ENCODE assay signal across 11 cellular contexts in the genomic region with DNA sequence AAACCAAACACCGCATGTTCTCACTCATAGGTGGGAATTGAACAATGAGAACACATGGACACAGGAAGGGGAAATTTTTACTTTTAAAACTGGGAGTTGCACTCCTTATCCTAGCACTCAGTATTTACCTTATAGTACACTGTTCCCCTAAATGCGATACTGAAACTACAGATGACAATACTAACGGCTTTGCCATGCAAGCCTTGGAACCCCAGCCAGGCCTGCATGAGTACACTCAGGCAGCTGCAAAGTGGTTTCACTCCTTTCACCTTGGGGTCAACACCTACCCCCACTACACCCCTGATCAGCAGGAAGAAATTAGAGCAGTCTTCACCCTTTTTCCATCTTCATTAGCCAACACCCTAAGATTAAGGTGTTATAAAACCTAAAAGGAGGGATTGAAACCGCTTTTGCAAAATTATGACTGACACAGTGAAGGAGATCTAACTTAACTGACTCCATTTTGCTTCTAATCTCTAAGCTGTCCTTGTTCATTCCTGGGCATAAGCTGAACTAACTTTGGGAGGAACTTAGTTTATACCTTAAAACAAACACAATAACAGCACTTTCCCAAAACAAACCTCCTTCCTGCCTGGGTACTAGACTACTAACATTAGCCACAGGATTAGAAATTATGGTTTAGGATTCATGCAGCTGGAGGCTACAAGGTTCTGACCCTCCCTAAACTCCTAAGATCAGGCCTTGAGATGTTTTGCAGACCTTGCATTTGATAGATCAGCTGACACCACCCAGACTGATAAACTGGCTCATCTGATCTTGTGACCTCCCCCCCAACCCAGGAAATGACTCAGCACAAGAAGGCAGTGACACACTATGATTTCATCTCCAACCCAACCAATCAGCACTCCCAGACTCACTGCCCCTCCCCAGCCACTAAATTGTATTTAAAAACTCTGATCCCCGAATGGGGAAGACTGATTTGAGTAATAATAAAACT.
DNase-seq lines count a peak whose midpoint lies in the region; ATAC-seq and TF ChIP-seq lines count a peak whose summit lies in the region.
"Had no signal": no experiment of that assay in that cellular context is flagged by ENCODE, and none has a peak within 500 bp of the region (broad histone marks: within the 10 kb centered on the region; RNA-seq: fewer than 3 reads in every experiment).

No MANE protein-coding gene starts in this region.

- peak overlapping the region; percentile 76 for H2AFZ ChIP-seq in SK-N-SH (ENCODE audit: low read depth)

- no peak for ATAC-seq in GM19351 (IDR thresholded peaks at IDR 0.05; ENCODE audit: unreplicated experiment)

- H3K4me3 ChIP-seq in SK-N-SH (ENCODE audit: low read depth in 2 of 2, low read length in 1 of 2): no peak overlapping the region
- no peak overlapping the region for H3K4me3 ChIP-seq in HAP-1

- POLR2A ChIA-PET in SK-N-SH (lab: Yijun Ruan, JAX): no interaction called here

- no peaks in the 10 kb centered on the region for H3K79me2 ChIP-seq in SK-N-SH (ENCODE audit: insufficient read depth)

- no peak overlapping the region for H3K4me2 ChIP-seq in SK-N-SH

- 63% methylated on average over 5 of the region's 5 CpGs for WGBS in SK-N-SH (ENCODE audit: low lambda C conversion rate)

- no peaks in the 10 kb centered on the region for H3K9me2 ChIP-seq in SK-N-SH

- no peak overlapping the region for H3K9ac ChIP-seq in SK-N-SH

- H3K9me3 ChIP-seq in SK-N-SH: 0 out of 2 replicates have a peak, but pooled peaks cover 13% of the 10 kb centered on the region
- no peaks in the 10 kb centered on the region for H3K9me3 ChIP-seq in HAP-1

- TF ChIP-seq EP300 in SK-N-SH (IDR thresholded peaks at IDR 0.05; ENCODE audit: borderline replicate concordance in 1 of 2, low read depth in 1 of 2, low read length in 1 of 2): no peak

- H3K27me3 ChIP-seq in SK-N-SH (ENCODE audit: insufficient read depth) (no peaks in the 10 kb centered on the region), HAP-1 (ENCODE audit: low read depth) (no peaks in the 10 kb centered on the region)

- H3K27ac ChIP-seq in SK-N-SH (ENCODE audit: low read depth in 2 of 2, low read length in 1 of 2): peak overlapping the region in 1 of 2 experiments; percentile 45; a peak in 2 of 4 replicates

- in situ Hi-C loops in HAP-1 (cut with MboI; ENCODE audit: low sequenced_read_pairs): loop anchor here (10.0 to 25.0 kb wide), 2 partner anchors 719 to 901 kb away; a partner anchor contains a TSS

- TF ChIP-seq CTCF in SK-N-SH (IDR thresholded peaks at IDR 0.05): no peak

- CTCF ChIA-PET in SK-N-SH (lab: Yijun Ruan, JAX): interaction anchor here (1.3 to 1.8 kb wide), 3 partner anchors 10 to 718 kb away, joined by 3 to 9 read pairs (median 4); a partner anchor contains a TSS

- DNase-seq in COLO829 (ENCODE audit: low spot score) (peak; percentile 86), HS-5 (ENCODE audit: low read depth) (peak; percentile 65), SK-N-SH (no peak), foreskin melanocyte (peak; percentile 90), HAP-1 (ENCODE audit: low spot score in 2 of 2) (no peak), SKM-1 (lab: John Stamatoyannopoulos, UW; ENCODE audit: unreplicated experiment) (no peak)
- no peak for DNase-seq in effector CD8-positive, alpha-beta T cell (lab: John Stamatoyannopoulos, UW)
- DNase-seq: activated gamma-delta T cell, KG1, SHP77 treated with DMSO at 0.1 percent for 48 hours had no signal

- H3K4me1 ChIP-seq in SK-N-SH (ENCODE audit: control insufficient read depth in 1 of 2, insufficient read depth in 2 of 2, low read depth in 1 of 2, low read length in 1 of 2) (no peaks in the 10 kb centered on the region), HAP-1 (no peaks in the 10 kb centered on the region)

- H3F3A ChIP-seq in SK-N-SH (replicated peaks; ENCODE audit: insufficient read depth): no peaks in the 10 kb centered on the region

- H4K20me1 ChIP-seq in SK-N-SH (ENCODE audit: insufficient read depth): no peaks in the 10 kb centered on the region

- TF ChIP-seq RAD21 in SK-N-SH (IDR thresholded peaks at IDR 0.05; ENCODE audit: low read length): no peak

- H3K36me3 ChIP-seq in SK-N-SH (replicated peaks in 1 of 2; ENCODE audit: control insufficient read depth in 1 of 2, insufficient read depth in 2 of 2, low read length in 1 of 2): no peaks in the 10 kb centered on the region
- H3K36me3 ChIP-seq in HAP-1 (replicated peaks): no peaks in the 10 kb centered on the region

TF ChIP-seq in SK-N-SH, 30 proteins besides CTCF, POLR2A, EP300 and RAD21:
- peak; percentile 47; the same call in 1 of the 2 replicates for TF ChIP-seq FOSL2 (IDR thresholded peaks at IDR 0.05; ENCODE audit: borderline replicate concordance, low read depth)
- TF ChIP-seq MXI1 (IDR thresholded peaks at IDR 0.05; ENCODE audit: low read depth, low read length): no peak

Comparison
In these comparisons a context has a peak if more than half of its experiments do, and no peak if none do; other contexts are left out.
1. DNase-seq: peak in COLO829 (single experiment), HS-5 (single experiment) and foreskin melanocyte (single experiment); none in SK-N-SH (single experiment), HAP-1 (0 of 2), effector CD8-positive, alpha-beta T cell (single experiment) and SKM-1 (single experiment).